ENCODE assay signal across 11 cellular contexts in the genomic region with DNA sequence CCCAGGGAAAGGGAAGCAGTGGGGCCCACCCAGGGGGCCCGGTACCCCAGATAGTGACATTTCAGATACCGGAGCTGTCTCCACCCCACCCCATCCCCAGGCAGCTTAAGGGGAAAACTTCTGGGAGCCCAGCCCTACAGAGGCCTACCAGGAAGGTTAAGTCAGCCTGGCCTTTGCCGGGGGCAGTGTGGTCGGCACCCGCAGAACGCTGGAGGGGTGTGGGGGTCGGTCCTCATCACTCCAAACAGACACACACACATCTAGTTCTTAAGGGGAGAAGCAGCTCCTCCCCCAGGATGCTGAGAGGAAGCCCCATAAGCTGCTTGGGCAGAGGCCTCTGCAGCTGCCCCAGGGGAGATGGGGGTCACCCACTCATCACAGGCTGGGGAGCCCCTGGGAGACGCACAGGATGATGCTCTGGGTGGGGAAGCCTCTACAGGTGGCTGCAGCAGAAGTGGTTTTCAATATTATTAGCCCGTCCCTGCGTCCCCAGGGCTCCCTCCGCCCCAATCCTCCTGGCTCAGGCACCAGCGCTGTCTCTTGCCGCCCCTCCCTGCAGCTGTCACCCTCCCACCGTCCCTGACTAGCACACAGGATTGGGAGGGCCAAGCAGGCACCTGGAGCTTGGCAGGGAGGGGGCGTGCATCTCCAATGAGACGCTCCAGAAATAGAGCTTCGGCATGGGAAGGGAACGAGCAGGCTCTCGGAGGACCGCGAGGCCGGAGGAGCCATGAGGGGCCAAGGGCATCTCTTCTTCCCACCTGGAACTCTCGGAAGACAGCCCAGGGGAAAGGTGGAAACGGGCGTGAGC. TPM values are rescaled to one million over a fixed set of nuclear protein-coding genes. Genes with fewer than 3 reads are reported as not detected.
A peak's percentile ranks its signal among the peaks of the same experiment; 100 is the strongest.
DNase-seq lines count a peak whose midpoint lies in the region; ATAC-seq and TF ChIP-seq lines count a peak whose summit lies in the region.
"Had no signal": no experiment of that assay in that cellular context is flagged by ENCODE, and none has a peak within 500 bp of the region (broad histone marks: within the 10 kb centered on the region; RNA-seq: fewer than 3 reads in every experiment).

No MANE protein-coding gene starts in this region.

- intact Hi-C loops in OCI-LY7 (cut with micrococcal nuclease; ENCODE audit: unreplicated experiment) = loop anchor here (1.0 to 2.0 kb wide), 4 partner anchors 17 to 57 kb away; no protein-coding TSS in a partner anchor
- intact Hi-C loops in aorta (cut with DNase I) = no loop called here

- H2AFZ ChIP-seq in OCI-LY7 (ENCODE audit: low read length) = no peak overlapping the region

- CTCF ChIA-PET in OCI-LY7 (lab: Charles Lee; ENCODE audit: unreplicated experiment) = interaction anchor here (0.9 to 1.3 kb wide), 4 partner anchors 17 to 58 kb away, joined by 3 read pairs; no protein-coding TSS in a partner anchor

- POLR2A ChIA-PET in OCI-LY7 (lab: Charles Lee) = interaction anchor here (0.8 to 3.2 kb wide), 10 partner anchors 13 to 47 kb away, joined by 3 to 13 read pairs (median 6); no protein-coding TSS in a partner anchor

- BruUV-seq in OCI-LY7 (replicated peaks; lab: Mats Ljungman, UMichigan) = no TSS peak

- WGBS in aorta, 2 donors = 86 to 88% methylated on average over 25 of the region's 25 CpGs

- no peaks in the 10 kb centered on the region for H3K9me3 Mint-ChIP-seq in mesothelial cell of epicardium
- H3K9me3 Mint-ChIP-seq: activated T-helper 17 cell treated with anti-CD3 and anti-CD28 coated beads, Interleukin-2, amount 50 U/mL, for 72 hours had no signal

- TF ChIP-seq CTCF in GM12865 (IDR thresholded peaks at IDR 0.05; ENCODE audit: insufficient read depth, low read depth, low read length, missing control alignments) (no peak), OCI-LY7 (conservative IDR thresholded peaks at IDR 0.05; ENCODE audit: low read length) (no peak), mesothelial cell of epicardium (IDR thresholded peaks at IDR 0.05; ENCODE audit: unreplicated experiment) (no peak)

- H3K27ac Mint-ChIP-seq in mesothelial cell of epicardium = peak overlapping the region; percentile 60
- H3K27ac Mint-ChIP-seq: activated T-helper 17 cell treated with anti-CD3 and anti-CD28 coated beads, Interleukin-2, amount 50 U/mL, for 72 hours had no signal

- H3K4me2 ChIP-seq in OCI-LY7 (ENCODE audit: low read length) = peak overlapping the region; percentile 96

- peaks cover 30% of the 10 kb centered on the region for H3K27me3 Mint-ChIP-seq in mesothelial cell of epicardium (ENCODE audit: low read depth)
- H3K27me3 Mint-ChIP-seq: activated T-helper 17 cell treated with anti-CD3 and anti-CD28 coated beads, Interleukin-2, amount 50 U/mL, for 72 hours had no signal

- H3K4me3 Mint-ChIP-seq in mesothelial cell of epicardium = peak overlapping the region; percentile 30
- H3K4me3 Mint-ChIP-seq: activated T-helper 17 cell treated with anti-CD3 and anti-CD28 coated beads, Interleukin-2, amount 50 U/mL, for 72 hours had no signal

- H3K4me3 ChIP-seq in GM12865 (ENCODE audit: low read depth, low read length) (peak overlapping the region; percentile 46), OCI-LY7 (ENCODE audit: low read depth, low read length, poor library complexity, severe bottlenecking) (peak overlapping the region; percentile 74), aorta (ENCODE audit: low read length in 2 of 2) (no peak overlapping the region)

- no peaks in the 10 kb centered on the region for H3K9me2 ChIP-seq in OCI-LY7 (ENCODE audit: insufficient read depth, low read length)

- ATAC-seq in HG02678 (IDR thresholded peaks at IDR 0.05; ENCODE audit: unreplicated experiment) (peak; percentile 45), aorta (ENCODE audit: low FRiP score) (no peak)
- ATAC-seq: activated T-helper 17 cell treated with anti-CD3 and anti-CD28 coated beads, Interleukin-2, amount 50 U/mL, for 72 hours had no signal

- H3K4me1 ChIP-seq in OCI-LY7 (ENCODE audit: insufficient read depth, low read length, poor library complexity, severe bottlenecking) (peaks cover 57% of the 10 kb centered on the region), aorta (ENCODE audit: control insufficient read depth in 1 of 2, insufficient read depth in 2 of 2, low read length in 2 of 2) (no peaks in the 10 kb centered on the region)

- H3K27ac ChIP-seq in OCI-LY7 (ENCODE audit: low read depth, low read length, poor library complexity, severe bottlenecking) (peak overlapping the region; percentile 90), aorta (ENCODE audit: low read depth in 1 of 2, low read length in 2 of 2) (no peak overlapping the region)

- H3K27me3 ChIP-seq in aorta (ENCODE audit: control insufficient read depth in 1 of 2, insufficient read depth in 2 of 2, low read length in 1 of 2) = no peaks in the 10 kb centered on the region

- DNase-seq in GM12865 (ENCODE audit: low read depth) = peak; percentile 88
- DNase-seq in OCI-LY7 (ENCODE audit: low spot score) = peak; percentile 95
- DNase-seq in mesothelial cell of epicardium (ENCODE audit: low spot score in 2 of 2, unreplicated experiment in 2 of 2) = no peak
- DNase-seq in HK-2 (ENCODE audit: unreplicated experiment) = no peak
- no peak for DNase-seq in activated effector memory CD4-positive, alpha-beta T cell treated with anti-CD3 and anti-CD28 coated beads, Interleukin-2, amount 50 U/mL, for 16 hours
- no peak for DNase-seq in stimulated activated naive CD4-positive, alpha-beta T cell (lab: John Stamatoyannopoulos, UW)
- DNase-seq in aorta = no peak
- DNase-seq: hippocampal formation, NCI-H226 had no signal

- H3K36me3 ChIP-seq in OCI-LY7 (ENCODE audit: insufficient read depth, low read length) (peaks cover 7% of the 10 kb centered on the region; the same call in 1 of the 2 replicates), aorta (ENCODE audit: control insufficient read depth in 1 of 2, insufficient read depth in 2 of 2, low read length in 1 of 2) (no peaks in the 10 kb centered on the region)

- H3K79me2 ChIP-seq in OCI-LY7 (ENCODE audit: insufficient read depth, low read depth, low read length) = peaks cover 50% of the 10 kb centered on the region

- peaks cover 16% of the 10 kb centered on the region for H4K20me1 ChIP-seq in OCI-LY7 (ENCODE audit: insufficient read depth, low read length)

- H3K4me1 Mint-ChIP-seq in mesothelial cell of epicardium = peaks cover 26% of the 10 kb centered on the region
- H3K4me1 Mint-ChIP-seq: activated T-helper 17 cell treated with anti-CD3 and anti-CD28 coated beads, Interleukin-2, amount 50 U/mL, for 72 hours had no signal

- H3K36me3 Mint-ChIP-seq in mesothelial cell of epicardium = no peaks in the 10 kb centered on the region

- H3K9me3 ChIP-seq in OCI-LY7 (ENCODE audit: low read length) = no peaks in the 10 kb centered on the region
- H3K9me3 ChIP-seq in aorta (ENCODE audit: control insufficient read depth, low read length) = no peaks in the 10 kb centered on the region

RNA-seq across cellular contexts. Expression of gene ABR, which starts 1.4 kb away (rescaled TPM):
- total RNA-seq in OCI-LY7 (2014; rRNA removed; shearing (Covaris generic)) = 153 and 164 TPM in 2 replicates
- 181 and 199 TPM in 2 replicates for total RNA-seq in OCI-LY7 (2022)
- total RNA-seq in mesothelial cell of epicardium = 63.9 to 70.1 TPM (median 69.3 TPM) in 3 replicates
- 100 to 1,000 TPM; 167 to 172 TPM for total RNA-seq in aorta
- 10 to 100 TPM; 41.8 to 72.4 TPM for polyA plus RNA-seq in aorta

Comparison
In these comparisons a context has a peak if more than half of its experiments do, and no peak if none do; other contexts are left out.
1. DNase-seq: peak in GM12865 (single experiment) and OCI-LY7 (single experiment); none in mesothelial cell of epicardium (0 of 2), HK-2 (single experiment), activated effector memory CD4-positive, alpha-beta T cell treated with anti-CD3 and anti-CD28 coated beads, Interleukin-2, amount 50 U/mL, for 16 hours (single experiment), stimulated activated naive CD4-positive, alpha-beta T cell (0 of 6) and aorta (0 of 2).
2. H3K4me3 ChIP-seq: peak in GM12865 (single experiment) and OCI-LY7 (single experiment); none in aorta (0 of 2).